ENCODE assay signal across 29 cellular contexts in the genomic region with DNA sequence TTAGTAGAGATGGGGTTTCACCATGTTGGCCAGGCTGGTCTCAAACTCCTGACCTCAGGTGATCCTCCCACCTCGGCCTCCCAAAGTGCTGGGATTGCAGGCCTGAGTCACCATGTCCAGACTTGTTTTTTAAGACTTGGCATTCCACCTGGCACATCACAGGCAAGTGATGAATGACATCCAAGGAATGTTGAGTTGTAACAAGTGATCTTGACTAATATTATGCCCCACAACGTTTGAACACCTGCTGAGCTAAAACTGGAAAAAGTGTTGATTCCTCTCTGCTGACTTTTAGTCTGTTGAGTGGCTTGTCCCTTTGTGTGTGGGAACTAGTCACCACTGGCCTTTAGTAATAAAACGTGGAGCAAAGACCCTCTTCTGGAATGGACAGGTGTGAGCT. TPM values are rescaled to one million over a fixed set of nuclear protein-coding genes. Genes with fewer than 3 reads are reported as not detected.
DNase-seq lines count a peak whose midpoint lies in the region; ATAC-seq, FAIRE-seq and TF ChIP-seq lines count a peak whose summit lies in the region.
"Had no signal": no experiment of that assay in that cellular context is flagged by ENCODE, and none has a peak within 500 bp of the region (broad histone marks: within the 10 kb centered on the region; RNA-seq: fewer than 3 reads in every experiment).

No MANE protein-coding gene starts in this region.

- H3K4me3 ChIP-seq in astrocyte (ENCODE audit: insufficient read depth, low read depth, low read length) (no peak overlapping the region), left lung (no peak overlapping the region)
- H3K4me3 ChIP-seq: heart right ventricle, ovary, testis had no signal

- no peak for TF ChIP-seq RAD21 in Ishikawa (IDR thresholded peaks at IDR 0.05; ENCODE audit: low read depth)

- DNase-seq in astrocyte (ENCODE audit: low read depth): peak; percentile 26
- DNase-seq in left lung: no peak
- DNase-seq in activated CD4-positive, alpha-beta T cell treated with anti-CD3 and anti-CD28 coated beads for 36 hours: no peak
- no peak for DNase-seq in activated CD4-positive, alpha-beta T cell treated with anti-CD3 and anti-CD28 coated beads for 48 hours
- DNase-seq in GM10266 (ENCODE audit: extremely low spot score): no peak
- no peak for DNase-seq in SIG-M5 (lab: John Stamatoyannopoulos, UW)
- DNase-seq: activated CD4-positive, alpha-beta T cell treated with anti-CD3 and anti-CD28 coated beads, Interleukin-2, amount 10 ng/mL, durations not matched to agents 24 days and 14 days; activated naive CD4-positive, alpha-beta T cell treated with anti-CD3 and anti-CD28 coated beads for 36 hours; activated T-cell treated with anti-CD3 and anti-CD28 coated beads, Interleukin-2, amount 50 U/mL, for 72 hours; amniotic stem cell; caudate nucleus; CD8-positive, alpha-beta memory T cell; dermis blood vessel endothelial cell; DMS153; GDM1; heart right ventricle; NCI-H1105; NCI-H1930; ovary; right cardiac atrium; SK-N-SH; stimulated activated naive CD4-positive, alpha-beta T cell treated with Interleukin-2 at 50 U/mL for 16 hours; T-helper 17 cell; testis had no signal

- FAIRE-seq in astrocyte (lab: Jason Lieb, UNC): no peak
- FAIRE-seq: H1 had no signal

- H3K27ac Mint-ChIP-seq in astrocyte (ENCODE audit: unreplicated experiment): no peak overlapping the region
- H3K27ac Mint-ChIP-seq in activated CD4-positive, alpha-beta T cell treated with anti-CD3 and anti-CD28 coated beads for 36 hours: no peak overlapping the region
- H3K27ac Mint-ChIP-seq: activated CD4-positive, alpha-beta T cell treated with anti-CD3 and anti-CD28 coated beads, Interleukin-2, amount 10 ng/mL, durations not matched to agents 24 days and 14 days; activated naive CD4-positive, alpha-beta T cell treated with anti-CD3 and anti-CD28 coated beads for 36 hours; activated T-cell treated with anti-CD3 and anti-CD28 coated beads, Interleukin-2, amount 50 U/mL, for 72 hours; mesothelial cell of epicardium; T-helper 17 cell had no signal

- no peaks in the 10 kb centered on the region for H3K9me3 Mint-ChIP-seq in astrocyte (ENCODE audit: unreplicated experiment)
- no peaks in the 10 kb centered on the region for H3K9me3 Mint-ChIP-seq in activated CD4-positive, alpha-beta T cell treated with anti-CD3 and anti-CD28 coated beads for 36 hours (ENCODE audit: low read depth)
- H3K9me3 Mint-ChIP-seq: activated CD4-positive, alpha-beta T cell treated with anti-CD3 and anti-CD28 coated beads, Interleukin-2, amount 10 ng/mL, durations not matched to agents 24 days and 14 days; activated naive CD4-positive, alpha-beta T cell treated with anti-CD3 and anti-CD28 coated beads for 36 hours; activated T-cell treated with anti-CD3 and anti-CD28 coated beads, Interleukin-2, amount 50 U/mL, for 72 hours; CD8-positive, alpha-beta memory T cell; mesothelial cell of epicardium; nephron had no signal

- no peaks in the 10 kb centered on the region for H3K9me3 ChIP-seq in astrocyte (ENCODE audit: insufficient read depth, low read depth, low read length)
- no peaks in the 10 kb centered on the region for H3K9me3 ChIP-seq in left lung
- H3K9me3 ChIP-seq: heart right ventricle, ovary, SK-N-SH, testis had no signal

- H3K9ac ChIP-seq in astrocyte (ENCODE audit: low read length): no peak overlapping the region
- H3K9ac ChIP-seq: SK-N-SH had no signal

- peaks cover 6% of the 10 kb centered on the region for H3K4me1 Mint-ChIP-seq in astrocyte (ENCODE audit: low read depth, unreplicated experiment)
- H3K4me1 Mint-ChIP-seq in activated CD4-positive, alpha-beta T cell treated with anti-CD3 and anti-CD28 coated beads for 36 hours: no peaks in the 10 kb centered on the region
- H3K4me1 Mint-ChIP-seq: activated CD4-positive, alpha-beta T cell treated with anti-CD3 and anti-CD28 coated beads, Interleukin-2, amount 10 ng/mL, durations not matched to agents 24 days and 14 days; nephron; T-helper 17 cell had no signal

- no peaks in the 10 kb centered on the region for H3K79me2 ChIP-seq in astrocyte (ENCODE audit: insufficient read depth, low read length)

- H3K36me3 ChIP-seq in astrocyte (ENCODE audit: insufficient read depth, low read length) (no peaks in the 10 kb centered on the region), left lung (no peaks in the 10 kb centered on the region)
- H3K36me3 ChIP-seq: heart right ventricle, ovary had no signal

- TF ChIP-seq EP300 in Ishikawa (IDR thresholded peaks at IDR 0.05; ENCODE audit: borderline replicate concordance): no peak

- H2AFZ ChIP-seq in astrocyte (ENCODE audit: low read depth, low read length): no peak overlapping the region

- CTCF ChIA-PET in activated CD4-positive, alpha-beta T cell treated with anti-CD3 and anti-CD28 coated beads for 36 hours (lab: Charles Lee): no interaction called here

- H3K4me1 ChIP-seq in astrocyte (ENCODE audit: insufficient read depth, low read length) (no peaks in the 10 kb centered on the region), left lung (no peaks in the 10 kb centered on the region)
- H3K4me1 ChIP-seq: heart right ventricle, testis had no signal

- no peaks in the 10 kb centered on the region for H3K27me3 ChIP-seq in astrocyte (ENCODE audit: insufficient read depth, low read length)
- H3K27me3 ChIP-seq in left lung: no peaks in the 10 kb centered on the region
- H3K27me3 ChIP-seq: heart right ventricle, ovary, testis had no signal

- no peaks in the 10 kb centered on the region for H3K36me3 Mint-ChIP-seq in astrocyte (ENCODE audit: low read depth, unreplicated experiment)
- no peaks in the 10 kb centered on the region for H3K36me3 Mint-ChIP-seq in activated CD4-positive, alpha-beta T cell treated with anti-CD3 and anti-CD28 coated beads for 36 hours (ENCODE audit: low read depth)
- H3K36me3 Mint-ChIP-seq: mesothelial cell of epicardium had no signal

- TF ChIP-seq CTCF in astrocyte (IDR thresholded peaks at IDR 0.05; ENCODE audit: insufficient read depth, low read depth, low read length) (no peak), left lung (IDR thresholded peaks at IDR 0.05) (no peak), GM10266 (IDR thresholded peaks at IDR 0.05; ENCODE audit: control insufficient read depth, insufficient read depth, low read depth, missing control alignments) (no peak)

- H3K4me2 ChIP-seq in astrocyte (ENCODE audit: low read length): no peak overlapping the region
- H3K4me2 ChIP-seq: SK-N-SH had no signal

- peak; percentile 61 for ATAC-seq in left lung
- no peak for ATAC-seq in activated CD4-positive, alpha-beta T cell treated with anti-CD3 and anti-CD28 coated beads for 36 hours
- ATAC-seq: activated T-cell treated with anti-CD3 and anti-CD28 coated beads, Interleukin-2, amount 50 U/mL, for 72 hours; heart right ventricle; left lobe of liver; right cardiac atrium; T-helper 17 cell had no signal

- POLR2A ChIA-PET in activated CD4-positive, alpha-beta T cell treated with anti-CD3 and anti-CD28 coated beads for 36 hours (lab: Charles Lee): no interaction called here

- no peak overlapping the region for H3K4me3 Mint-ChIP-seq in astrocyte (ENCODE audit: unreplicated experiment)
- no peak overlapping the region for H3K4me3 Mint-ChIP-seq in activated CD4-positive, alpha-beta T cell treated with anti-CD3 and anti-CD28 coated beads for 36 hours
- H3K4me3 Mint-ChIP-seq: activated CD4-positive, alpha-beta T cell treated with anti-CD3 and anti-CD28 coated beads, Interleukin-2, amount 10 ng/mL, durations not matched to agents 24 days and 14 days; activated naive CD4-positive, alpha-beta T cell treated with anti-CD3 and anti-CD28 coated beads for 36 hours; activated T-cell treated with anti-CD3 and anti-CD28 coated beads, Interleukin-2, amount 50 U/mL, for 72 hours; CD8-positive, alpha-beta memory T cell; mesothelial cell of epicardium; nephron; T-helper 17 cell had no signal

- no peak overlapping the region for H3K27ac ChIP-seq in astrocyte (ENCODE audit: low read depth, low read length)
- H3K27ac ChIP-seq in left lung: peak overlapping the region in 1 of 2 donors; percentile 47
- H3K27ac ChIP-seq: heart right ventricle, ovary, testis had no signal

- H4K20me1 ChIP-seq in astrocyte (ENCODE audit: insufficient read depth, low read length): no peaks in the 10 kb centered on the region

- intact Hi-C loops in left lung (cut with DNase I): no loop called here
- intact Hi-C loops in activated CD4-positive, alpha-beta T cell treated with anti-CD3 and anti-CD28 coated beads for 36 hours (cut with DNase I, micrococcal nuclease): no loop called here

- H3K27me3 Mint-ChIP-seq in astrocyte (ENCODE audit: low read depth, unreplicated experiment): no peaks in the 10 kb centered on the region
- H3K27me3 Mint-ChIP-seq in activated CD4-positive, alpha-beta T cell treated with anti-CD3 and anti-CD28 coated beads for 36 hours: no peaks in the 10 kb centered on the region
- H3K27me3 Mint-ChIP-seq: activated CD4-positive, alpha-beta T cell treated with anti-CD3 and anti-CD28 coated beads, Interleukin-2, amount 10 ng/mL, durations not matched to agents 24 days and 14 days; T-helper 17 cell had no signal

TF ChIP-seq in Ishikawa, 13 proteins besides CTCF, POLR2A, EP300 and RAD21:
- TF ChIP-seq TEAD4 (IDR thresholded peaks at IDR 0.05) (peak; percentile 56), YY1 (IDR thresholded peaks at IDR 0.05; ENCODE audit: low read depth) (no peak)
TF ChIP-seq in Ishikawa: peak in this region for 1.

RNA-seq across cellular contexts. Expression of gene SUB1, which starts 54.6 kb away (rescaled TPM):
- total RNA-seq in astrocyte (219 and 235 TPM in 2 replicates), left lung (100 to 1,000 TPM; 166 to 177 TPM)
- total RNA-seq in activated CD4-positive, alpha-beta T cell treated with anti-CD3 and anti-CD28 coated beads for 36 hours: 100 to 1,000 TPM; 418 to 458 TPM
